In the genomic region with DNA sequence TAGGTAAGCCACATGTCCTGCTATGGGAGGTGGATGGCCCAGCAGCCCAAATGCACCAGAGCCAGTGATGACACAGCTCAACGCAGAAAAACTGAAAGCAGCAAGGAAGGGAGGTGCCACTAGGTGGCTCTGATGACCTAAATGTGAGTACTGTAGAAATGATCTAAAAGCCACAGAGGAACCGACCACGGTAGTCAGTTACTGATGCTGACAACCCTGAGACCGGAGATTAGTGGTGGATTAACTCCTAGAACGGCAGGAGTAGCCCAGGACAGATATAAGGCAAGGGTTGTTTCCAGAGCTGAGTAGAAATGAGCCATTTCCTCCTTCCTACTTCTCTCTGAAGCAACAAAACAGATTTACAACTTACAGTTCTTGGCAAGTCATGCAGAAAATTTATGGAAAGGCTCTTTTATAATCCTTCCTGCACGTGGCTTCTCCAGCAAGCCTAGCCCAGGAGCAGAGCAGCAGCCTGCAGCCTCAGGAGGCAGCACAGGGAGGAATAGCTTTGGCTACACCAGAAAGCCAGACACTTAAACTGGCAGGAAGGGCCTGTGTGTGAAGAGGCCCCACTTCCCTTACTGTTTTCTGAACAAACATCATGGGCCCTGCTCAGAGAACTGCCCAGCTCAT, we compare ENCODE assay signal across 8 cellular contexts. TPM values are rescaled to one million over a fixed set of nuclear protein-coding genes. Genes with fewer than 3 reads are reported as not detected.
DNase-seq lines count a peak whose midpoint lies in the region; ATAC-seq, FAIRE-seq and TF ChIP-seq lines count a peak whose summit lies in the region.

No MANE protein-coding gene starts in this region.

- in situ Hi-C loops in GM23248 (cut with MboI): no loop called here

- TF ChIP-seq POLR2A in heart left ventricle (IDR thresholded peaks at IDR 0.05): no peak

- H3K9me2 ChIP-seq in GM23248 (ENCODE audit: insufficient read depth): no peaks in the 10 kb centered on the region

- H3K4me3 Mint-ChIP-seq in progenitor cell of endocrine pancreas (ENCODE audit: low read depth): no peak overlapping the region

- peaks cover 13% of the 10 kb centered on the region for H3K4me1 Mint-ChIP-seq in progenitor cell of endocrine pancreas (ENCODE audit: low read depth)

- no peaks in the 10 kb centered on the region for H4K20me1 ChIP-seq in GM23248 (ENCODE audit: insufficient read depth)

- no peaks in the 10 kb centered on the region for H3K9me3 ChIP-seq in GM23248 (ENCODE audit: low read depth)
- H3K9me3 ChIP-seq in adipocyte (ENCODE audit: control insufficient read depth, low read length): no peaks in the 10 kb centered on the region
- H3K9me3 ChIP-seq in heart left ventricle: no peaks in the 10 kb centered on the region

- peak; percentile 59 to 76 (median 75) for ATAC-seq in heart left ventricle

- intact Hi-C loops in heart left ventricle (cut with DNase I): loop anchor here in 2 of 10 donors (5.0 to 10.0 kb wide), 2 partner anchors 454 to 457 kb away; no protein-coding TSS in a partner anchor

- H3K9me3 Mint-ChIP-seq in progenitor cell of endocrine pancreas (ENCODE audit: low read depth): no peaks in the 10 kb centered on the region

- H3K27ac Mint-ChIP-seq in progenitor cell of endocrine pancreas: peak overlapping the region; percentile 19

- TF ChIP-seq CTCF in heart left ventricle (IDR thresholded peaks at IDR 0.05) (peak; percentile 36 to 72 (median 59)), progenitor cell of endocrine pancreas (IDR thresholded peaks at IDR 0.05; ENCODE audit: unreplicated experiment) (peak; percentile 75)

- H2AFZ ChIP-seq in GM23248: peak overlapping the region; percentile 63; the same call in 1 of the 2 replicates

- H3K4me3 ChIP-seq in GM23248 (no peak overlapping the region), adipocyte (ENCODE audit: low read length) (peak overlapping the region; percentile 3), heart left ventricle (no peak overlapping the region)

- H3K36me3 ChIP-seq in GM23248 (ENCODE audit: low read depth): peaks cover 10% of the 10 kb centered on the region; the same call in 1 of the 2 replicates
- peaks cover 57% of the 10 kb centered on the region for H3K36me3 ChIP-seq in adipocyte (ENCODE audit: control insufficient read depth, insufficient read depth, low read length, severe bottlenecking)
- peaks cover 0 to 90% (median 77%) of the 10 kb centered on the region in 9 donors for H3K36me3 ChIP-seq in heart left ventricle

- peaks cover 23% of the 10 kb centered on the region for H3F3A ChIP-seq in GM23248 (ENCODE audit: insufficient read depth)

- peak overlapping the region; percentile 34 for H3K4me2 ChIP-seq in GM23248 (ENCODE audit: unreplicated experiment)

- 4% methylated on average over 6 of the region's 6 CpGs for WGBS in GM23248 (ENCODE audit: low coverage in 1 of 2, low lambda C conversion rate in 2 of 2, missing lambda C conversion rate in 2 of 2), 2 experiments
- 3 to 5% (median 5%) methylated on average over 6 of the region's 6 CpGs for WGBS in heart left ventricle, 4 donors

- no peaks in the 10 kb centered on the region for H3K27me3 Mint-ChIP-seq in progenitor cell of endocrine pancreas

- H3K36me3 Mint-ChIP-seq in progenitor cell of endocrine pancreas (ENCODE audit: insufficient read depth): peaks cover 25% of the 10 kb centered on the region

- no peaks in the 10 kb centered on the region for H3K27me3 ChIP-seq in GM23248 (replicated peaks; ENCODE audit: insufficient read depth)
- H3K27me3 ChIP-seq in adipocyte (replicated peaks; ENCODE audit: control insufficient read depth, insufficient read depth, low read length): no peaks in the 10 kb centered on the region
- H3K27me3 ChIP-seq in heart left ventricle: no peaks in the 10 kb centered on the region

- peak; percentile 79 for FAIRE-seq in urothelium cell line (lab: Jason Lieb, UNC)

- H3K9ac ChIP-seq in GM23248: peak overlapping the region; percentile 41
- peak overlapping the region; percentile 68 for H3K9ac ChIP-seq in adipocyte (ENCODE audit: low read length)

- H3K4me1 ChIP-seq in GM23248 (ENCODE audit: insufficient read depth) (peaks cover 12% of the 10 kb centered on the region), adipocyte (ENCODE audit: control insufficient read depth, insufficient read depth, low read length) (peaks cover 33% of the 10 kb centered on the region), heart left ventricle (peaks cover 0 to 35% (median 10%) of the 10 kb centered on the region in 12 donors)

- H3K79me2 ChIP-seq in GM23248 (ENCODE audit: insufficient read depth): no peaks in the 10 kb centered on the region

- peak overlapping the region; percentile 72 for H3K27ac ChIP-seq in GM23248
- peak overlapping the region in 9 of 12 donors; percentile 22 to 80 (median 33) for H3K27ac ChIP-seq in heart left ventricle

- DNase-seq in DMS 273 (lab: John Stamatoyannopoulos, UW; ENCODE audit: unreplicated experiment) (peak; percentile 84), GM23248 (peak; percentile 90), NCI-H1048 (lab: John Stamatoyannopoulos, UW) (peak; percentile 89), SKM-1 (lab: John Stamatoyannopoulos, UW; ENCODE audit: unreplicated experiment) (peak; percentile 80), adipocyte (ENCODE audit: low read depth) (peak; percentile 91), heart left ventricle (peak in 4 of 5 donors; percentile 38 to 65 (median 52)), progenitor cell of endocrine pancreas (ENCODE audit: low spot score, unreplicated experiment) (peak; percentile 31), urothelium cell line (ENCODE audit: low spot score) (peak; percentile 85)

RNA-seq across cellular contexts. Expression of a gene that starts 13.1 kb away (rescaled TPM):
- 0.32 TPM in 1 of 2 replicates, not detected in the other for total RNA-seq in GM23248 (2014; rRNA removed; shearing (Covaris generic))
- polyA plus RNA-seq in GM23248 (2016; fragmentation: Nextera tagmentation; extraction: Ambion mirVana) (0.65 and 1.4 TPM in 2 replicates), heart left ventricle (10 to 100 TPM in 1 of 2 donors, 1 to 10 TPM in 1; 2.4 to 20.1 TPM)
- total RNA-seq in heart left ventricle (10 to 100 TPM in 8 of 9 donors, 1 to 10 TPM in 1; 9.9 to 41.5 (median 23.4) TPM), progenitor cell of endocrine pancreas (0.29 and 0.31 TPM in 2 replicates)

Comparison
In these comparisons a context has a peak if more than half of its experiments do, and no peak if none do; other contexts are left out.
1. DNase-seq: peak in every context shown above with its lines; median percentile 91 in adipocyte; 90 in GM23248; 89 in NCI-H1048; 85 in urothelium cell line; 84 in DMS 273; 80 in SKM-1; 52 in heart left ventricle; 31 in progenitor cell of endocrine pancreas.